In genomic region chr15:59115047-59115446, GRCh38 we compare ENCODE assay signal across 21 cellular contexts.
"Had no signal": no experiment of that assay in that cellular context is flagged by ENCODE, and none has a peak within 500 bp of the region (broad histone marks: within the 10 kb centered on the region; RNA-seq: fewer than 3 reads in every experiment).

No MANE protein-coding gene starts in this region.

- H3K27me3 ChIP-seq: dorsolateral prefrontal cortex, heart left ventricle, neutrophil, spleen, stomach, transverse colon had no signal

- H3K4me3 ChIP-seq: coronary artery, dorsolateral prefrontal cortex, heart left ventricle, spleen, stomach, thoracic aorta, transverse colon had no signal

- ATAC-seq: esophagus mucosa; heart left ventricle; left lobe of liver; naive thymus-derived CD8-positive, alpha-beta T cell; sciatic nerve had no signal

- H3K4me1 ChIP-seq: heart left ventricle, spleen, stomach, transverse colon had no signal

- DNase-seq: dorsolateral prefrontal cortex; effector memory CD4-positive, alpha-beta T cell; heart left ventricle; hippocampal formation; islet precursor cell; mammary epithelial cell; naive thymus-derived CD8-positive, alpha-beta T cell; posterior cingulate gyrus; spleen; stimulated activated CD4-positive, alpha-beta T cell treated with anti-CD3 and anti-CD28 coated beads, Interleukin-15, amount 100 ng/mL, for 24 hours; stimulated activated CD4-positive, alpha-beta T cell treated with anti-CD3 and anti-CD28 coated beads, Interleukin-1b, Interleukin-23, amount 100 ng/mL, for 48 hours; stimulated activated naive CD4-positive, alpha-beta T cell; stomach; substantia nigra; transverse colon had no signal

- H3K9me3 ChIP-seq: heart left ventricle, neutrophil, spleen, stomach, thoracic aorta, transverse colon had no signal

- H3K36me3 ChIP-seq: thoracic aorta, transverse colon had no signal

- H3K27ac ChIP-seq: coronary artery, dorsolateral prefrontal cortex, heart left ventricle, neutrophil, spleen, stomach, thoracic aorta, transverse colon had no signal
